In the genomic region with DNA sequence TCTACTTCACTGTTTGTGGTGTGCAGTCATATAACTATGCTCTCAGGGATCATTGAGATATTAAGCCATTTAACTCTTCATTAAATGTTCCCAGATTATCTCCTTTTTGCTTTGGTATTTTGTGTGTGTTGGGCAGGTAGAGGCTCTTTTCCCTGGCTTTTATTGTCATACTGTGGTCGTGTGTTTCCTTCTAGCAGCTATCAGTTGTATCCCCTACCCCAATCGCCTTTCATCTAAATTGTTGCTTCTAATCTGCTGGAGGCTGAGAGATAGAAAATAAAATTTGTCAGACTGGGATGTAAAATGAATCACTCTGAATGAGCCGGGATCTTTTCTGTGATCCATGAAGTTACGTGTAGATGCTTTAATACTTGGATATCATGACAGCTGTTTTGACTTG, we compare ENCODE assay signal across 11 cellular contexts. TPM values are rescaled to one million over a fixed set of nuclear protein-coding genes. Genes with fewer than 3 reads are reported as not detected.
A peak's percentile ranks its signal among the peaks of the same experiment; 100 is the strongest.
DNase-seq lines count a peak whose midpoint lies in the region; ATAC-seq and TF ChIP-seq lines count a peak whose summit lies in the region.
"Had no signal": no experiment of that assay in that cellular context is flagged by ENCODE, and none has a peak within 500 bp of the region (broad histone marks: within the 10 kb centered on the region; RNA-seq: fewer than 3 reads in every experiment).

No MANE protein-coding gene starts in this region.

- H3K27ac ChIP-seq in breast epithelium (peak overlapping the region in 1 of 2 donors; percentile 30), OCI-LY7 (ENCODE audit: low read depth, low read length, poor library complexity, severe bottlenecking) (no peak overlapping the region)

- H3K4me3 ChIP-seq in breast epithelium (peak overlapping the region in 2 of 3 donors; percentile 17 to 74), kidney epithelial cell (ENCODE audit: low read depth, low read length) (peak overlapping the region; percentile 47), OCI-LY7 (ENCODE audit: low read depth, low read length, poor library complexity, severe bottlenecking) (no peak overlapping the region)

- peaks cover 7% of the 10 kb centered on the region for H3K36me3 ChIP-seq in breast epithelium
- H3K36me3 ChIP-seq in kidney epithelial cell (ENCODE audit: control insufficient read depth, insufficient read depth, low read length), result peaks cover 10% of the 10 kb centered on the region
- peaks cover 90% of the 10 kb centered on the region for H3K36me3 ChIP-seq in OCI-LY7 (ENCODE audit: insufficient read depth, low read length)

- H3K4me3 Mint-ChIP-seq in MCF 10A (ENCODE audit: unreplicated experiment) (no peak overlapping the region), activated B cell treated with CpG ODN at 0.5 μM for 24 hours (peak overlapping the region; percentile 5), type B pancreatic cell (peak overlapping the region; percentile 1), osteocyte (ENCODE audit: unreplicated experiment) (no peak overlapping the region)
- H3K4me3 Mint-ChIP-seq: activated CD8-positive, alpha-beta memory T cell treated with anti-CD3 and anti-CD28 coated beads, Interleukin-2, amount 10 ng/mL, durations not matched to agents 7 days and 5 days had no signal

- H3K79me2 ChIP-seq in OCI-LY7 (ENCODE audit: insufficient read depth, low read depth, low read length), result no peaks in the 10 kb centered on the region

- no peaks in the 10 kb centered on the region for H3K9me3 Mint-ChIP-seq in MCF 10A (ENCODE audit: unreplicated experiment)
- no peaks in the 10 kb centered on the region for H3K9me3 Mint-ChIP-seq in activated B cell treated with CpG ODN at 0.5 μM for 24 hours
- H3K9me3 Mint-ChIP-seq in type B pancreatic cell, result no peaks in the 10 kb centered on the region
- no peaks in the 10 kb centered on the region for H3K9me3 Mint-ChIP-seq in osteocyte (ENCODE audit: unreplicated experiment)

- H3K4me1 Mint-ChIP-seq in MCF 10A (ENCODE audit: insufficient read depth, unreplicated experiment) (peaks cover 33% of the 10 kb centered on the region), activated B cell treated with CpG ODN at 0.5 μM for 24 hours (peaks cover 89% of the 10 kb centered on the region), type B pancreatic cell (ENCODE audit: unreplicated experiment) (peaks cover 6% of the 10 kb centered on the region), osteocyte (ENCODE audit: unreplicated experiment) (peaks cover 7% of the 10 kb centered on the region)

- H3K36me3 Mint-ChIP-seq in MCF 10A (ENCODE audit: insufficient read depth, unreplicated experiment) (peaks cover 100% of the 10 kb centered on the region), activated B cell treated with CpG ODN at 0.5 μM for 24 hours (ENCODE audit: low read depth) (peaks cover 92% of the 10 kb centered on the region), type B pancreatic cell (peaks cover 68% of the 10 kb centered on the region), osteocyte (ENCODE audit: unreplicated experiment) (peaks cover 77% of the 10 kb centered on the region)

- intact Hi-C loops in breast epithelium (cut with DNase I; ENCODE audit: low total_unique reads), result no loop called here
- intact Hi-C loops in MCF 10A (cut with micrococcal nuclease), result loop anchor here (10.0 kb wide), 1 partner anchor 206 kb away; no protein-coding TSS in a partner anchor
- intact Hi-C loops in activated B cell treated with CpG ODN at 0.5 μM for 24 hours (cut with micrococcal nuclease), result no loop called here
- intact Hi-C loops in OCI-LY7 (cut with micrococcal nuclease; ENCODE audit: unreplicated experiment), result no loop called here

- no peak for ATAC-seq in activated B cell treated with CpG ODN at 0.5 μM for 24 hours (ENCODE audit: low read depth)
- ATAC-seq: activated CD8-positive, alpha-beta memory T cell treated with anti-CD3 and anti-CD28 coated beads, Interleukin-2, amount 10 ng/mL, durations not matched to agents 7 days and 5 days had no signal

- H4K20me1 ChIP-seq in OCI-LY7 (ENCODE audit: insufficient read depth, low read length), result no peaks in the 10 kb centered on the region

- POLR2A ChIA-PET in MCF 10A (lab: Yijun Ruan, JAX) (interaction anchor here (2.7 kb wide), 1 partner anchor 9 kb away, joined by 14 read pairs; the partner anchor contains the start of gene NFKBIZ), activated B cell treated with CpG ODN at 0.5 μM for 24 hours (lab: Charles Lee) (interaction anchor here (0.8 to 6.2 kb wide), 6 partner anchors 9 to 77 kb away, joined by 3 to 85 read pairs (median 6); partner anchors contain the start of gene NFKBIZ), OCI-LY7 (lab: Charles Lee) (interaction anchor here (0.7 to 2.4 kb wide), 7 partner anchors 9 to 366 kb away, joined by 3 to 12 read pairs (median 3); partner anchors contain the start of gene NFKBIZ)

- H2AFZ ChIP-seq in OCI-LY7 (ENCODE audit: low read length), result no peak overlapping the region

- no peak for TF ChIP-seq POLR2A in breast epithelium (IDR thresholded peaks at IDR 0.05)

- TF ChIP-seq CTCF in breast epithelium (IDR thresholded peaks at IDR 0.05), result no peak
- no peak for TF ChIP-seq CTCF in MCF 10A (IDR thresholded peaks at IDR 0.05; ENCODE audit: unreplicated experiment)
- no peak for TF ChIP-seq CTCF in activated B cell treated with CpG ODN at 0.5 μM for 24 hours (IDR thresholded peaks at IDR 0.05)
- no peak for TF ChIP-seq CTCF in kidney epithelial cell (IDR thresholded peaks at IDR 0.05; ENCODE audit: insufficient read depth, low read length, poor library complexity, severe bottlenecking)
- TF ChIP-seq CTCF in type B pancreatic cell (conservative IDR thresholded peaks at IDR 0.05), result no peak
- no peak for TF ChIP-seq CTCF in OCI-LY7 (conservative IDR thresholded peaks at IDR 0.05; ENCODE audit: low read length)
- no peak for TF ChIP-seq CTCF in osteocyte (IDR thresholded peaks at IDR 0.05)

- BruUV-seq in MCF 10A (replicated peaks; lab: Mats Ljungman, UMichigan) (no TSS peak), OCI-LY7 (replicated peaks; lab: Mats Ljungman, UMichigan) (no TSS peak)

- no peaks in the 10 kb centered on the region for H3K9me2 ChIP-seq in OCI-LY7 (ENCODE audit: insufficient read depth, low read length)

- H3K27ac Mint-ChIP-seq in MCF 10A (ENCODE audit: low read depth, unreplicated experiment) (no peak overlapping the region), activated B cell treated with CpG ODN at 0.5 μM for 24 hours (peak overlapping the region; percentile 47), type B pancreatic cell (no peak overlapping the region), osteocyte (ENCODE audit: unreplicated experiment) (no peak overlapping the region)
- H3K27ac Mint-ChIP-seq: activated CD8-positive, alpha-beta memory T cell treated with anti-CD3 and anti-CD28 coated beads, Interleukin-2, amount 10 ng/mL, durations not matched to agents 7 days and 5 days had no signal

- DNase-seq in breast epithelium (ENCODE audit: low spot score in 2 of 2), result no peak
- DNase-seq in MCF 10A (ENCODE audit: unreplicated experiment), result no peak
- no peak for DNase-seq in activated B cell treated with CpG ODN at 0.5 μM for 24 hours
- no peak for DNase-seq in kidney epithelial cell (ENCODE audit: low read depth)
- DNase-seq in type B pancreatic cell (ENCODE audit: extremely low spot score, unreplicated experiment), result no peak
- no peak for DNase-seq in OCI-LY7 (ENCODE audit: low spot score)
- DNase-seq in osteocyte (ENCODE audit: extremely low spot score, unreplicated experiment), result no peak
- DNase-seq in NCI-H146 treated with DMSO at 0.1 percent for 48 hours (lab: John Stamatoyannopoulos, UW; ENCODE audit: unreplicated experiment), result no peak
- DNase-seq: activated CD8-positive, alpha-beta memory T cell treated with anti-CD3 and anti-CD28 coated beads, Interleukin-2, amount 10 ng/mL, durations not matched to agents 7 days and 5 days; glutamatergic neuron; NCI-H69 had no signal

- CTCF ChIA-PET in MCF 10A (lab: Yijun Ruan, JAX) (interaction anchor here (1.1 to 3.0 kb wide), 2 partner anchors 55 to 366 kb away, joined by 4 to 13 read pairs; no protein-coding TSS in a partner anchor), activated B cell treated with CpG ODN at 0.5 μM for 24 hours (lab: Charles Lee) (interaction anchor here (1.1 to 4.1 kb wide), 4 partner anchors 44 to 366 kb away, joined by 3 to 19 read pairs (median 4); no protein-coding TSS in a partner anchor), OCI-LY7 (lab: Charles Lee; ENCODE audit: unreplicated experiment) (no interaction called here)

- H3K27me3 Mint-ChIP-seq in MCF 10A (ENCODE audit: insufficient read depth, unreplicated experiment) (no peaks in the 10 kb centered on the region), activated B cell treated with CpG ODN at 0.5 μM for 24 hours (no peaks in the 10 kb centered on the region), type B pancreatic cell (no peaks in the 10 kb centered on the region), osteocyte (ENCODE audit: unreplicated experiment) (no peaks in the 10 kb centered on the region)
- H3K27me3 Mint-ChIP-seq: activated CD8-positive, alpha-beta memory T cell treated with anti-CD3 and anti-CD28 coated beads, Interleukin-2, amount 10 ng/mL, durations not matched to agents 7 days and 5 days had no signal

- H3K4me1 ChIP-seq in breast epithelium, result no peaks in the 10 kb centered on the region
- no peaks in the 10 kb centered on the region for H3K4me1 ChIP-seq in OCI-LY7 (ENCODE audit: insufficient read depth, low read length, poor library complexity, severe bottlenecking)

- no peaks in the 10 kb centered on the region for H3K27me3 ChIP-seq in breast epithelium
- no peaks in the 10 kb centered on the region for H3K27me3 ChIP-seq in kidney epithelial cell (ENCODE audit: control insufficient read depth, insufficient read depth, low read length)

- no peak overlapping the region for H3K4me2 ChIP-seq in OCI-LY7 (ENCODE audit: low read length)

- H3K9me3 ChIP-seq in breast epithelium (no peaks in the 10 kb centered on the region), OCI-LY7 (ENCODE audit: low read length) (no peaks in the 10 kb centered on the region)

RNA-seq across cellular contexts. Expression of gene NFKBIZ, which starts 9.2 kb away (rescaled TPM):
- total RNA-seq in breast epithelium, result 100 to 1,000 TPM in 2 of 3 donors, 10 to 100 TPM in 1; 52.2 to 694 (median 243) TPM
- 48.9 and 58.8 TPM in 2 replicates for total RNA-seq in MCF 10A (2022)
- 391 and 421 TPM in 2 replicates for total RNA-seq in activated B cell treated with CpG ODN at 0.5 μM for 24 hours
- total RNA-seq in kidney epithelial cell, result 76.4 and 91.6 TPM in 2 replicates
- total RNA-seq in type B pancreatic cell (ENCODE audit: low replicate concordance), result 54.1 and 87.6 TPM in 2 replicates
- total RNA-seq in OCI-LY7 (2014; rRNA removed; shearing (Covaris generic)), result 11.8 and 14.1 TPM in 2 replicates
- total RNA-seq in OCI-LY7 (2022), result 26.6 and 33.3 TPM in 2 replicates
- total RNA-seq in osteocyte, result 18.2 and 30.1 TPM in 2 replicates

Comparison
In these comparisons a context has a peak if more than half of its experiments do, and no peak if none do; other contexts are left out.
1. H3K4me3 Mint-ChIP-seq: peak in activated B cell treated with CpG ODN at 0.5 μM for 24 hours (single experiment) and type B pancreatic cell (single experiment); none in MCF 10A (single experiment) and osteocyte (single experiment).